In genomic region chr10:92239185-92239599, GRCh38 we compare ENCODE assay signal across 8 cellular contexts. TPM values are rescaled to one million over a fixed set of nuclear protein-coding genes. Genes with fewer than 3 reads are reported as not detected.
A peak's percentile ranks its signal among the peaks of the same experiment; 100 is the strongest.
DNase-seq lines count a peak whose midpoint lies in the region; ATAC-seq and TF ChIP-seq lines count a peak whose summit lies in the region.

No MANE protein-coding gene starts in this region.

- no peaks in the 10 kb centered on the region for H3K36me3 ChIP-seq in CD8-positive, alpha-beta T cell (ENCODE audit: insufficient read depth, low read length)
- no peaks in the 10 kb centered on the region for H3K36me3 ChIP-seq in Panc1 (ENCODE audit: control insufficient read depth, insufficient read depth, low read length)

- no peak for TF ChIP-seq CTCF in CD8-positive, alpha-beta T cell (IDR thresholded peaks at IDR 0.05)
- TF ChIP-seq CTCF in Panc1 (IDR thresholded peaks at IDR 0.05) (no peak), fibroblast of pulmonary artery (IDR thresholded peaks at IDR 0.05; ENCODE audit: low read length, missing control alignments) (no peak), osteocyte (IDR thresholded peaks at IDR 0.05) (no peak)

- no peak overlapping the region for H3K27ac ChIP-seq in CD8-positive, alpha-beta T cell (ENCODE audit: low read depth, low read length)
- no peak overlapping the region; the same call in 1 of the 2 replicates for H3K27ac ChIP-seq in Panc1 (ENCODE audit: low read length)

- peak overlapping the region; percentile 65 for H3K4me3 ChIP-seq in CD8-positive, alpha-beta T cell (ENCODE audit: low read depth, low read length)
- peak overlapping the region; percentile 70 to 75 for H3K4me3 ChIP-seq in Panc1 (ENCODE audit: low read depth in 2 of 2, low read length in 2 of 2)
- H3K4me3 ChIP-seq in fibroblast of pulmonary artery (replicated peaks; ENCODE audit: low read depth, low read length), result peak overlapping the region; percentile 70

- peaks cover 22% of the 10 kb centered on the region for H3K4me1 ChIP-seq in CD8-positive, alpha-beta T cell (ENCODE audit: insufficient read depth, low read length)
- H3K4me1 ChIP-seq in Panc1 (ENCODE audit: control insufficient read depth, insufficient read depth, low read length), result peaks cover 17% of the 10 kb centered on the region

- H3K36me3 Mint-ChIP-seq in CD8-positive, alpha-beta T cell, result peaks cover 11% of the 10 kb centered on the region
- H3K36me3 Mint-ChIP-seq in osteocyte (ENCODE audit: unreplicated experiment), result peaks cover 9% of the 10 kb centered on the region

- BruUV-seq in Panc1 (replicated peaks; lab: Mats Ljungman, UMichigan), result no TSS peak

- H3K27me3 ChIP-seq in CD8-positive, alpha-beta T cell (ENCODE audit: insufficient read depth, low read length), result no peaks in the 10 kb centered on the region
- no peaks in the 10 kb centered on the region for H3K27me3 ChIP-seq in Panc1 (ENCODE audit: control insufficient read depth, insufficient read depth, low read length)

- H3K9me3 ChIP-seq in CD8-positive, alpha-beta T cell (ENCODE audit: low read length), result no peaks in the 10 kb centered on the region
- H3K9me3 ChIP-seq in Panc1 (ENCODE audit: control insufficient read depth, insufficient read depth, low read depth, low read length), result no peaks in the 10 kb centered on the region

- in situ Hi-C loops in Panc1 (cut with HindIII; ENCODE audit: low pct_unique_long_range_greater_than_20kb, low sequenced_read_pairs), result no loop called here

- no peak for DNase-seq in CD8-positive, alpha-beta T cell
- no peak for DNase-seq in Panc1 (ENCODE audit: low read depth, low spot score)
- DNase-seq in fibroblast of pulmonary artery (ENCODE audit: low read depth), result no peak
- DNase-seq in osteocyte (ENCODE audit: extremely low spot score, unreplicated experiment), result no peak
- no peak for DNase-seq in NCI-H1694 (lab: John Stamatoyannopoulos, UW)
- no peak for DNase-seq in activated gamma-delta T cell (lab: John Stamatoyannopoulos, UW)

- peaks cover 40% of the 10 kb centered on the region for H3K4me1 Mint-ChIP-seq in CD8-positive, alpha-beta T cell (ENCODE audit: low read depth)
- peaks cover 37% of the 10 kb centered on the region for H3K4me1 Mint-ChIP-seq in osteocyte (ENCODE audit: unreplicated experiment)

- POLR2A ChIA-PET in CD8-positive, alpha-beta T cell (lab: Charles Lee), result interaction anchor here (1.2 to 1.3 kb wide), 2 partner anchors 14 to 28 kb away, joined by 3 read pairs; no protein-coding TSS in a partner anchor
- POLR2A ChIA-PET in Panc1 (lab: Charles Lee), result interaction anchor here (0.7 kb wide), 1 partner anchor 95 kb away, joined by 3 read pairs; no protein-coding TSS in a partner anchor

- ATAC-seq in CD8-positive, alpha-beta T cell, result no peak
- ATAC-seq in Panc1 (no peak), HG03342 (IDR thresholded peaks at IDR 0.05; ENCODE audit: unreplicated experiment) (no peak), GM21528 (IDR thresholded peaks at IDR 0.05; ENCODE audit: low FRiP score, unreplicated experiment) (no peak)

- CTCF ChIA-PET in CD8-positive, alpha-beta T cell (lab: Charles Lee), result no interaction called here
- CTCF ChIA-PET in Panc1 (lab: Charles Lee), result no interaction called here

- no peaks in the 10 kb centered on the region for H3K9me3 Mint-ChIP-seq in CD8-positive, alpha-beta T cell
- no peaks in the 10 kb centered on the region for H3K9me3 Mint-ChIP-seq in osteocyte (ENCODE audit: unreplicated experiment)

- no peaks in the 10 kb centered on the region for H3K27me3 Mint-ChIP-seq in CD8-positive, alpha-beta T cell (ENCODE audit: low read depth)
- H3K27me3 Mint-ChIP-seq in osteocyte (ENCODE audit: unreplicated experiment), result no peaks in the 10 kb centered on the region

- no peak overlapping the region for H3K27ac Mint-ChIP-seq in CD8-positive, alpha-beta T cell
- peak overlapping the region; percentile 47 for H3K27ac Mint-ChIP-seq in osteocyte (ENCODE audit: unreplicated experiment)

- intact Hi-C loops in CD8-positive, alpha-beta T cell (cut with DNase I, micrococcal nuclease), result no loop called here
- intact Hi-C loops in Panc1 (cut with micrococcal nuclease; ENCODE audit: unreplicated experiment), result no loop called here

- peak overlapping the region; percentile 80 for H3K4me3 Mint-ChIP-seq in CD8-positive, alpha-beta T cell
- H3K4me3 Mint-ChIP-seq in osteocyte (ENCODE audit: unreplicated experiment), result peak overlapping the region; percentile 83

RNA-seq across cellular contexts. Expression of gene CPEB3, which starts 51.7 kb away (rescaled TPM):
- 1 to 10 TPM in 1 of 2 experiments, under 1 TPM in 1; 0.71 to 1.1 TPM for total RNA-seq in CD8-positive, alpha-beta T cell
- total RNA-seq in Panc1 (2021; ENCODE audit: unreplicated experiment), result 2.4 TPM
- polyA plus RNA-seq in Panc1 (2012; ENCODE audit: insufficient read length), result 0.99 TPM
- 1.9 and 2.0 TPM in 2 replicates for total RNA-seq in osteocyte

RNA-seq across cellular contexts. Expression of gene MARCHF5, which starts 51.8 kb away (rescaled TPM):
- total RNA-seq in CD8-positive, alpha-beta T cell, result 10 to 100 TPM; 48.3 to 48.9 TPM
- 66.2 TPM for total RNA-seq in Panc1 (2021; ENCODE audit: unreplicated experiment)
- polyA plus RNA-seq in Panc1 (2012; ENCODE audit: insufficient read length), result 36.7 TPM
- 48.9 and 49.9 TPM in 2 replicates for total RNA-seq in osteocyte
